8 cellular contexts compared by ENCODE assay signal in the genomic region with DNA sequence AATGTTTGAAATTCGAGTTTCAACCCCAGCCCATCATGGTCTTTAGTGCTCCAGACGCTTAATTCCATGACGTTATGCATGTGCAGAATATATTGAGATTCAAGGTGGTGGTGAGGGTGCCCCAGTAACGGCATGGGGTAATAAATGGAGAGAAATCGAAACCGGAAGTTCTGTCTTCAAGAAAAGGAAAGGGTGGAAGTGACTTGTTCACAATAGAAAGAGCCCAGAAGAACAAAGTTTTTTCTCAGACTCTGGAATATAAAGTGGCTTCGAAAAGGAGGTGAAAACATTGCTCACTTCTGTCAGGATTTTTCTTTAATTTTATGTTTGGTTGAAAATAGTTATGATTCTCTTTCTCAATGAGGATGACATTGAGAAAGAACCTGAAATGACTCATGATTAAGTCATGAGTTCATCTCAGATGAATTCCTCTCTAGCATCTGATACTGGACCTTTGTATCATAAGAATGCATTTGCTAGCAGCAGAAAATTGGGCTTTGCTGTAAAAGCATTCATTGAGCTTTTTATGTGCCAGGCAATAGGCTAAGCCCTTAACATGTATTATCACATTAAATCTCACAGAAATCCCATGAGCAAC. TPM values are rescaled to one million over a fixed set of nuclear protein-coding genes. Genes with fewer than 3 reads are reported as not detected.
A peak's percentile ranks its signal among the peaks of the same experiment; 100 is the strongest.
DNase-seq lines count a peak whose midpoint lies in the region; ATAC-seq and TF ChIP-seq lines count a peak whose summit lies in the region.

No MANE protein-coding gene starts in this region.

- TF ChIP-seq POLR2A in adrenal gland (IDR thresholded peaks at IDR 0.05) = no peak

- ATAC-seq in GM18907 (IDR thresholded peaks at IDR 0.05; ENCODE audit: unreplicated experiment) (peak; percentile 50), HG03520 (IDR thresholded peaks at IDR 0.05; ENCODE audit: unreplicated experiment) (peak; percentile 38), RWPE2 (ENCODE audit: low read depth) (peak; percentile 51), left cardiac atrium (peak; percentile 48 to 62), sciatic nerve (peak; percentile 80), HG02571 (IDR thresholded peaks at IDR 0.05; ENCODE audit: unreplicated experiment) (no peak)

- intact Hi-C loops in adrenal gland (cut with DNase I) (no loop called here), left cardiac atrium (cut with DNase I) (loop anchor here in 1 of 2 donors (10.0 kb wide), 1 partner anchor 166 kb away; a partner anchor contains a TSS), sciatic nerve (cut with DNase I) (no loop called here)

- H3K4me1 ChIP-seq in RWPE2 (ENCODE audit: insufficient read depth, poor library complexity, severe bottlenecking) (peaks cover 31% of the 10 kb centered on the region), adrenal gland (replicated peaks in 1 of 2) (peaks cover 0 to 7% of the 10 kb centered on the region in 2 donors)

- peak overlapping the region; percentile 54 for H3K4me3 ChIP-seq in RWPE2 (ENCODE audit: severe bottlenecking)
- peak overlapping the region in 3 of 4 donors; percentile 53 to 87 (median 65) for H3K4me3 ChIP-seq in adrenal gland

- peak overlapping the region; percentile 91 for H3K27ac ChIP-seq in RWPE2 (ENCODE audit: poor library complexity, severe bottlenecking)
- H3K27ac ChIP-seq in adrenal gland = peak overlapping the region; percentile 80 to 95 (median 88)

- no peaks in the 10 kb centered on the region for H3K27me3 ChIP-seq in RWPE2 (ENCODE audit: insufficient read depth, poor library complexity, severe bottlenecking)
- H3K27me3 ChIP-seq in adrenal gland = no peaks in the 10 kb centered on the region

- no peaks in the 10 kb centered on the region for H3K9me3 ChIP-seq in RWPE2 (ENCODE audit: severe bottlenecking)
- no peaks in the 10 kb centered on the region for H3K9me3 ChIP-seq in adrenal gland (replicated peaks in 1 of 3)

- DNase-seq in AML-193 (lab: John Stamatoyannopoulos, UW) (peak; percentile 85 to 89), RWPE2 (ENCODE audit: low spot score) (no peak), adrenal gland (peak; percentile 23 to 61 (median 36)), left cardiac atrium (no peak), sciatic nerve (ENCODE audit: low spot score) (no peak)

- WGBS in adrenal gland, 4 donors = 3 to 7% (median 4%) methylated on average over 7 of the region's 7 CpGs

- TF ChIP-seq CTCF in RWPE2 (IDR thresholded peaks at IDR 0.05; ENCODE audit: poor library complexity, severe bottlenecking) (no peak), adrenal gland (IDR thresholded peaks at IDR 0.05) (no peak)

- H3K36me3 ChIP-seq in RWPE2 (ENCODE audit: low read depth) (no peaks in the 10 kb centered on the region; the same call in 1 of the 2 replicates), adrenal gland (replicated peaks in 1 of 2) (no peaks in the 10 kb centered on the region)

RNA-seq across cellular contexts. Expression of a gene that starts 0.8 kb away (rescaled TPM):
- total RNA-seq in adrenal gland (10 to 100 TPM in 6 of 8 donors, 1 to 10 TPM in 2; 6.7 to 27.6 (median 13.9) TPM), left cardiac atrium (10 to 100 TPM; 10.7 to 12.7 TPM), sciatic nerve (28.3 TPM)
- polyA plus RNA-seq in adrenal gland = 10 to 100 TPM in 2 of 3 donors, 1 to 10 TPM in 1; 6.2 to 24.6 (median 10.8) TPM

RNA-seq across cellular contexts. Expression of a gene that starts 15.8 kb away (rescaled TPM):
- total RNA-seq in adrenal gland (100 to 1,000 TPM in 3 of 8 donors, 10 to 100 TPM in 5; 64.6 to 203 (median 92.5) TPM), left cardiac atrium (100 to 1,000 TPM; 440 to 625 TPM), sciatic nerve (104 TPM)
- polyA plus RNA-seq in adrenal gland = 100 to 1,000 TPM in 1 of 3 donors, 10 to 100 TPM in 2; 30.3 to 133 (median 43.0) TPM

Comparison
In these comparisons a context has a peak if more than half of its experiments do, and no peak if none do; other contexts are left out.
1. DNase-seq: peak in AML-193 (2 of 2) and adrenal gland (7 of 7); none in RWPE2 (single experiment), left cardiac atrium (single experiment) and sciatic nerve (single experiment).